Comparison of ENCODE assay signal across 26 cellular contexts in the genomic region with DNA sequence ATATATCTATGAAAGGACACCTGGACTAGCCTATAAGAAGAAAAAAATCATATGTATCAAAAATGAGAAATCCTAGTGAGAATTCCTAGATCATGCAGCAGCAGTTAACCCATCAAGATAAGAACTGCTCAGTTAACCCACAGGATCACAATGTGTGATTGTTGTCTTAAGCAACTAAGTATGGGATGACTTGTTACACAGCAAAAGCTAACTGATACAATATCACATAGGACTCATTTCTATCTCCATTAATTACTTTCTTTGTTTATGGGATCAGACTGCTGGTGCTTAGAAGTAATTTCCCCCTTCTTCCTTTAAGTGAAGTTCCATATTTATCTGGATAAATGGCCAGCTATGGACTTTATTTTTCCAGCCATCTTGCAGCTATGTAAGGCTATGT.
"Had no signal": no experiment of that assay in that cellular context is flagged by ENCODE, and none has a peak within 500 bp of the region (broad histone marks: within the 10 kb centered on the region; RNA-seq: fewer than 3 reads in every experiment).

No MANE protein-coding gene starts in this region.

- DNase-seq: colonic mucosa; cortex of kidney; effector CD8-positive, alpha-beta T cell; effector memory CD8-positive, alpha-beta T cell; endodermal cell; erythroblast; esophagus squamous epithelium; foreskin fibroblast; foreskin melanocyte; gastrocnemius medialis; glutamatergic neuron; head of caudate nucleus; heart right ventricle; hippocampal formation; left cardiac atrium; left lung; left ventricle myocardium superior; lower lobe of right lung; mesenchymal stem cell; mucosa of descending colon; naive B cell had no signal

- H3K4me3 ChIP-seq: colonic mucosa, esophagus squamous epithelium, gastrocnemius medialis, heart right ventricle, left lung, lower lobe of right lung, mucosa of descending colon had no signal

- H3K27ac ChIP-seq: colonic mucosa, epithelial cell of prostate, esophagus squamous epithelium, gastrocnemius medialis, heart right ventricle, left lung, lower lobe of right lung had no signal

- H3K9me3 ChIP-seq: colonic mucosa, esophagus squamous epithelium, gastrocnemius medialis, lower lobe of right lung, mucosa of descending colon had no signal

- ATAC-seq: effector memory CD8-positive, alpha-beta T cell; esophagus mucosa; gastrocnemius medialis; heart right ventricle; left cardiac atrium; left lung; left ventricle myocardium superior; lower lobe of right lung; mucosa of descending colon had no signal

- H3K36me3 ChIP-seq: colonic mucosa, esophagus squamous epithelium, gastrocnemius medialis, heart right ventricle, left lung, lower lobe of right lung had no signal

- FAIRE-seq: endometrium, islet of Langerhans, keratinocyte had no signal

- H3K27me3 ChIP-seq: colonic mucosa, esophagus squamous epithelium, gastrocnemius medialis, heart right ventricle, left lung had no signal

- H3K4me1 ChIP-seq: colonic mucosa, esophagus squamous epithelium, gastrocnemius medialis, heart right ventricle, left lung, lower lobe of right lung had no signal
